Comparison of ENCODE assay signal across 3 cellular contexts in the genomic region with DNA sequence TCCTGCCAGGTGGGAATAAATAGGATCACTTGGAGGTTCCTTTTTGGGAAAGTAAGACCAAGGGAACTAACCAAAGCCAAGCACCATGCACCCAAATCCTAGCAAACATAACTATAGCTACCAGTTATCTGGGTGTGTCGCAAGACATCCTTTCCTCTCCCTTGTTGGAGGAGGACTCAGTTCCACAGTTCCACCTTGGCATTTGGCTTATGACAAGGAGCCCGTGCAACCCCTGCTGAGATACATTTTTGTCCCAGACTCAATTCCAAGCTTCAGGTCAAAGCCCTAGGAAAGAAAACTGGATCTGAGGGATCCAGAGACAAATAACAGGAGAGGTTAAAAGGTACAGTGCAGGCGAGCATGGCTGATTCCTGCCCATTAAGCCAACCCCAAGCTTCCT. TPM values are rescaled to one million over a fixed set of nuclear protein-coding genes. Genes with fewer than 3 reads are reported as not detected.
"Had no signal": no experiment of that assay in that cellular context is flagged by ENCODE, and none has a peak within 500 bp of the region (broad histone marks: within the 10 kb centered on the region; RNA-seq: fewer than 3 reads in every experiment).

No MANE protein-coding gene starts in this region.

RNA-seq across cellular contexts. Expression of a gene that starts 40.8 kb away (rescaled TPM):
- total RNA-seq: LHCN-M2, M059J, MCF 10A had no signal
